Comparison of ENCODE assay signal across 1 cellular context in the genomic region with DNA sequence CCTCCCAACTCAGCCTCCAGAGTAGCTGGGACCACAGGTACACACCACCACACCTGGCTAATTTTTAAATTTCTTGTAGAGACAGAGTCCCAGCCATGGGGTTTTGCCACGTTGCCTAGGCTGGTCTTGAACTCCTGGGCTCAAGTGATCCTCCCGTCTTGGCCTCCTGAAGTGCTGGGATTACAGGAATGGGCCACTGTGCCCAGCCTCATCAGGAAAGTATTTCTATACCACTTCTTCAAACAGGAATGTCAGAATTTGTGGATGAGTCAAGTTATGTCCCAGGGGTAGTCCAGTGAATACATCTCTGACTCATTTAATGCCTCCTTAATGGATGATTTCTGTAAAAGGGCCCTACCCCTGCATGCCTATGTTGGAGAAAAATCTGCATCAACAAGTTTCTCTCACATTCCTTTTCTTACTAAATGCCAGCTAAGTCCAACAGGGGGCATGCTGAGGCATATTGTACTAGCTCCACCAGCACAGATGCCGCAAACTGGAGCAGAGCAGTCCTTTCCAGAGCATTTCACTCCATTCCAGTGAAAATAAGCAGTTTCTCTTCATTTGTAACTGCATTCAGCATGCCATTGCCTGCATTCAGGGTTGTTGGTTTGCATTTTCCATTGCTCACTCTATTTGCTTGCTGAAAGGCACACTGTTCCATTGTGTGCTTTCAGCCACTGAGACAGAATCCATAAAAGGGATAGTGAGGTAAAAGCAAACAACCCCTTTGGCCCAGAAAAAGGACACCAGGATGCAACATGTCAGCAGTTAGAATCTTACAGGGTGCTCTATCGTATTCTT.
TF ChIP-seq lines count a peak whose summit lies in the region.

No MANE protein-coding gene starts in this region.

TF ChIP-seq in HEK293, 187 proteins besides CTCF, POLR2A, EP300 and RAD21 (continued from another document and continues in another):
- TF ChIP-seq ZFP37 (tag by site-specific recombination; IDR thresholded peaks at IDR 0.05) (no peak), ZNF248 (tag by site-specific recombination; IDR thresholded peaks at IDR 0.05) (no peak), ZFP69B (tag by site-specific recombination; IDR thresholded peaks at IDR 0.05) (peak; percentile 76; the same call in 1 of the 2 replicates), ZBTB20 (tag by site-specific recombination; IDR thresholded peaks at IDR 0.05) (no peak), ZNF510 (tag by site-specific recombination; IDR thresholded peaks at IDR 0.05; ENCODE audit: insufficient replicate concordance) (no peak), ZNF146 (tag by site-specific recombination; IDR thresholded peaks at IDR 0.05) (no peak), SP7 (tag by site-specific recombination; IDR thresholded peaks at IDR 0.05) (peak; percentile 22; the same call in 1 of the 2 replicates), ZNF350 (tag by site-specific recombination; IDR thresholded peaks at IDR 0.05) (no peak), PRDM4 (tag by site-specific recombination; IDR thresholded peaks at IDR 0.05) (no peak), PRDM1 (tag by site-specific recombination; IDR thresholded peaks at IDR 0.05) (peak; percentile 99), REPIN1 (tag by site-specific recombination; IDR thresholded peaks at IDR 0.05; ENCODE audit: low read depth) (no peak), AEBP2 (tag by site-specific recombination; IDR thresholded peaks at IDR 0.05; ENCODE audit: borderline replicate concordance) (no peak), ZNF426 (tag by site-specific recombination; IDR thresholded peaks at IDR 0.05) (no peak), SALL2 (tag by site-specific recombination; IDR thresholded peaks at IDR 0.05; ENCODE audit: borderline replicate concordance) (no peak), ZNF776 (tag by site-specific recombination; IDR thresholded peaks at IDR 0.05; ENCODE audit: borderline replicate concordance) (no peak), HIC1 (tag by site-specific recombination; IDR thresholded peaks at IDR 0.05) (no peak), ZNF169 (tag by site-specific recombination; IDR thresholded peaks at IDR 0.05) (no peak), ZNF830 (tag by site-specific recombination; IDR thresholded peaks at IDR 0.05; ENCODE audit: low read depth) (no peak), ZNF341 (tag by site-specific recombination; IDR thresholded peaks at IDR 0.05; ENCODE audit: low read depth) (no peak), ZEB2 (tag by site-specific recombination; IDR thresholded peaks at IDR 0.05) (peak; percentile 48; the same call in 1 of the 2 replicates), SCRT2 (tag by site-specific recombination; IDR thresholded peaks at IDR 0.05) (peak; percentile 99), SP2 (tag by site-specific recombination; IDR thresholded peaks at IDR 0.05) (no peak), ZBTB17 (tag by site-specific recombination; IDR thresholded peaks at IDR 0.05) (peak; percentile 65), ZNF155 (tag by site-specific recombination; IDR thresholded peaks at IDR 0.05) (no peak), ZNF488 (tag by site-specific recombination; IDR thresholded peaks at IDR 0.05) (no peak), ZNF658 (tag by site-specific recombination; IDR thresholded peaks at IDR 0.05) (no peak), ZBTB49 (tag by site-specific recombination; IDR thresholded peaks at IDR 0.05; ENCODE audit: low read depth) (no peak), ZBTB44 (tag by site-specific recombination; IDR thresholded peaks at IDR 0.05) (peak; percentile 68), YY2 (tag by site-specific recombination; IDR thresholded peaks at IDR 0.05) (no peak), ZNF214 (tag by site-specific recombination; IDR thresholded peaks at IDR 0.05; ENCODE audit: borderline replicate concordance) (no peak), ZBTB7A (tag by site-specific recombination; IDR thresholded peaks at IDR 0.05; ENCODE audit: low read depth) (no peak), HOXD13 (CRISPR knock-in tag; IDR thresholded peaks at IDR 0.05; ENCODE audit: borderline replicate concordance) (no peak), HOXA7 (CRISPR knock-in tag; IDR thresholded peaks at IDR 0.05; ENCODE audit: borderline replicate concordance) (no peak), ZNF560 (tag by site-specific recombination; IDR thresholded peaks at IDR 0.05; ENCODE audit: borderline replicate concordance) (no peak), ZNF221 (tag by site-specific recombination; IDR thresholded peaks at IDR 0.05; ENCODE audit: borderline replicate concordance) (no peak), ZNF112 (tag by site-specific recombination; IDR thresholded peaks at IDR 0.05) (no peak), ZNF600 (tag by site-specific recombination; IDR thresholded peaks at IDR 0.05) (peak; percentile 66; the same call in 1 of the 2 replicates), ZNF433 (tag by site-specific recombination; IDR thresholded peaks at IDR 0.05; ENCODE audit: low read depth) (no peak), ZNF175 (tag by site-specific recombination; IDR thresholded peaks at IDR 0.05) (no peak), ZNF202 (tag by site-specific recombination; IDR thresholded peaks at IDR 0.05; ENCODE audit: borderline replicate concordance) (no peak), ZNF449 (tag by site-specific recombination; IDR thresholded peaks at IDR 0.05) (no peak), ZNF580 (tag by site-specific recombination; IDR thresholded peaks at IDR 0.05) (no peak), ZNF529 (tag by site-specific recombination; IDR thresholded peaks at IDR 0.05; ENCODE audit: insufficient replicate concordance) (no peak), ZBTB8A (tag by site-specific recombination; IDR thresholded peaks at IDR 0.05) (no peak), ZNF639 (tag by site-specific recombination; IDR thresholded peaks at IDR 0.05) (no peak), ZNF366 (tag by site-specific recombination; conservative IDR thresholded peaks at IDR 0.05) (0 out of 2 replicates have a peak, but pooled peaks have one; percentile 19), ZNF138 (tag by site-specific recombination; IDR thresholded peaks at IDR 0.05; ENCODE audit: borderline replicate concordance) (no peak)
